In the genomic region with DNA sequence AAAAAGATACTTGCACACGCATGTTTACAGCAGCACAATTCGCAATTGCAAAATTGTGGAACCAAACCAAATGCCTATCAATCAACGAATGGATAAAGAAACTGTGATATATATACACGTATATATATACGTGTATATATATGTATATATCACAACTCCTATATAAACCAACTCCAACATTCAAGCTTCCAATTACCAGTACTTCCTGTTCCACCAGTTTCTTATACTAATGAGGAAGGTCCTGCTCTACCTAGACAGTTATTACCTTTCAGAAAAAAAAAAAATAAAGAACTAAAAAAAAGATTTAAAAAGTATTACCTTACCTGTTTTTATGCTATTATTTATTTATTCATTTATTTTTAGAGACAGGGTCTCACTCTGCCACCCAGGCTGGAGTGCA, we compare ENCODE assay signal across 5 cellular contexts. TPM values are rescaled to one million over a fixed set of nuclear protein-coding genes. Genes with fewer than 3 reads are reported as not detected.
A peak's percentile ranks its signal among the peaks of the same experiment; 100 is the strongest.
DNase-seq lines count a peak whose midpoint lies in the region; ATAC-seq, FAIRE-seq and TF ChIP-seq lines count a peak whose summit lies in the region.
"Not testable (repeated sequence)": the region's sequence is repeated elsewhere in the genome, so short reads cannot be mapped to it uniquely, and the experiment has no call there.

No MANE protein-coding gene starts in this region.

- H3K27me3 ChIP-seq in PC-3 (ENCODE audit: low read length), result not testable (repeated sequence)

- H3F3A ChIP-seq in PC-3 (ENCODE audit: low read length, unreplicated experiment), result not testable (repeated sequence)

- not testable (repeated sequence) for DNase-seq in H54 (ENCODE audit: insufficient read length, low spot score); mucosa of descending colon
- DNase-seq in LNCaP clone FGC (ENCODE audit: low read depth) (peak; percentile 36), PC-3 (peak; percentile 38)

- POLR2A ChIA-PET in PC-3 (lab: Charles Lee; ENCODE audit: unreplicated experiment), result not testable (repeated sequence)

- CTCF ChIA-PET in PC-3 (lab: Charles Lee), result not testable (repeated sequence)

- not testable (repeated sequence) for H4K20me1 ChIP-seq in PC-3 (ENCODE audit: low read length)

- H3K4me1 ChIP-seq in PC-3 (ENCODE audit: insufficient read depth, low read length); mucosa of descending colon (ENCODE audit: low read depth): not testable (repeated sequence)

- not testable (repeated sequence) for TF ChIP-seq POLR2A in H54 (IDR thresholded peaks at IDR 0.05; ENCODE audit: low read depth, low read length)

- H3K36me3 ChIP-seq in PC-3 (ENCODE audit: low read depth, low read length); mucosa of descending colon (ENCODE audit: low read depth): not testable (repeated sequence)

- not testable (repeated sequence) for H3K9me2 ChIP-seq in PC-3 (replicated peaks; ENCODE audit: low read length)

- H2AFZ ChIP-seq in PC-3 (ENCODE audit: low read length), result not testable (repeated sequence)

- H3K9ac ChIP-seq in PC-3 (ENCODE audit: low read length), result not testable (repeated sequence)

- ATAC-seq in PC-3, result not testable (repeated sequence)
- ATAC-seq in esophagus mucosa, result peak; percentile 56
- ATAC-seq in mucosa of descending colon, result peak; percentile 55

- peak; percentile 6 for FAIRE-seq in H54 (lab: Jason Lieb, UNC)

- not testable (repeated sequence) for H3K4me2 ChIP-seq in PC-3 (ENCODE audit: low read length)

- TF ChIP-seq CTCF in LNCaP clone FGC (IDR thresholded peaks at IDR 0.05; ENCODE audit: control insufficient read depth, extremely low read depth, insufficient read depth); PC-3 (conservative IDR thresholded peaks at IDR 0.05; ENCODE audit: low read depth, low read length); mucosa of descending colon (IDR thresholded peaks at IDR 0.05): not testable (repeated sequence)

- not testable (repeated sequence) for H3K9me3 ChIP-seq in PC-3 (ENCODE audit: low read length); mucosa of descending colon

- H3K79me2 ChIP-seq in PC-3 (ENCODE audit: low read length), result not testable (repeated sequence)

- not testable (repeated sequence) for H3K4me3 ChIP-seq in LNCaP clone FGC (ENCODE audit: low read depth, low read length); PC-3 (ENCODE audit: low read length); mucosa of descending colon

- intact Hi-C loops in PC-3 (cut with micrococcal nuclease); mucosa of descending colon (cut with DNase I, micrococcal nuclease): not testable (repeated sequence)

- H3K27ac ChIP-seq in PC-3 (ENCODE audit: low read length), result not testable (repeated sequence)

- BruUV-seq in PC-3 (replicated peaks; lab: Mats Ljungman, UMichigan), result not testable (repeated sequence)

RNA-seq across cellular contexts. Expression of gene KIF27, which starts 20.6 kb away (rescaled TPM):
- total RNA-seq in PC-3 (2014; rRNA removed) (2.2 and 3.2 TPM in 2 replicates), esophagus mucosa (2.5 TPM), mucosa of descending colon (1 to 10 TPM; 3.9 to 8.2 (median 4.7) TPM)
